ENCODE assay signal across 1 cellular context in the genomic region with DNA sequence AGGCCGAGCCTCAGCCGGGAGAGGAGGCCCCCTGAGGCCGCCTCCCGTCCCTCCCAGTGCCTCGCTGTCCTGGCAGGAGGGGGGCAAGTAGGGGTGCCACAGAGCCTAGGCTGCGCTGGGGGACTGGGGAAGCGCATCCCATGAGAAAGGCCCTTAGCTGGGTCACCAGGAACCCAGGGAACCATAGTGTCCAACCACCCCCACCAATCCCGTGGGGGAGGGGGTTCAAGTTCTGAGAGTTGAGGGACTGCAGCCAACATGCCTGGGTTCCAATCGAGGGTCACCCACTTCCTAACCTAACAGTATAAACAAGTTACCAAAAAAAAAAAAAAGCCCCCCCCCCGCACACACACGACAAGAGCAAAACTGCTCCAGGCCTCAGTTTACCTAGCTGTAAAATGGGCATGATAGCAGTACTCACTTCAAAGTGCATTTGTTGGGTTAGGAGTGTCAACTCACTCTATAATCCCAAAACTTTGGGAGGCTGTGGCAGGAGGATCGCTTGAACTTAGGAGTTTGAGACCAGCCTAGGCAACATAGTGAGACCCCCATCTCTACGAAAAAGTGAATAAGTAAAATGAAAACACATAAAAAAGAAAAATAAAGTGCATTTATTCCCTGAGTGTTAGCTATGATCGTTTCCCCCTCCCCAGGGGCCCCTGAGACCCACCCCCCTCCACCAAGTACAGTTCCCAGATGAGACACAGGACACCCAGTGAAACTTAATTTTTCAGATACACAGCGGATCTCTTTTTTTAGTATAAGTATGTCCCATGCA.
TF ChIP-seq lines count a peak whose summit lies in the region.

No MANE protein-coding gene starts in this region.

TF ChIP-seq in K562, 482 proteins besides CTCF, POLR2A, EP300 and RAD21 (continues in another document):
- TF ChIP-seq ZFP36 (IDR thresholded peaks at IDR 0.05; ENCODE audit: low read depth, low read length, partially characterized antibody) (peak; percentile 9), ZNF175 (CRISPR knock-in tag; IDR thresholded peaks at IDR 0.05; ENCODE audit: low read depth) (no peak), EGR1 (conservative IDR thresholded peaks at IDR 0.05) (no peak), RCOR1 (IDR thresholded peaks at IDR 0.05; ENCODE audit: borderline replicate concordance in 1 of 2, low read depth in 2 of 2, low read length in 2 of 2) (peak; percentile 54 to 95; a peak in 3 of 4 replicates), ZNF143 (CRISPR knock-in tag; IDR thresholded peaks at IDR 0.05) (no peak), FUS (optimal IDR thresholded peaks at IDR 0.05; ENCODE audit: low read depth, low read length) (no peak), ESRRA (IDR thresholded peaks at IDR 0.05; ENCODE audit: borderline replicate concordance, low read depth) (0 out of 2 replicates have a peak, but pooled peaks have one; percentile 32), SMARCE1 (IDR thresholded peaks at IDR 0.05) (peak; percentile 50), XRCC5 (IDR thresholded peaks at IDR 0.05; ENCODE audit: low read depth, low read length) (no peak), JUND (IDR thresholded peaks at IDR 0.05; ENCODE audit: borderline replicate concordance, low read depth, low read length) (no peak), JUND (tag; IDR thresholded peaks at IDR 0.05; ENCODE audit: borderline replicate concordance, low read depth, low read length) (no peak; the same call in 2 of the 3 replicates), ADNP (tag; IDR thresholded peaks at IDR 0.05) (peak; percentile 100), TAL1 (IDR thresholded peaks at IDR 0.05) (peak; percentile 12; the same call in 1 of the 2 replicates), SMARCA5 (IDR thresholded peaks at IDR 0.05) (peak; percentile 99), ZNF584 (CRISPR knock-in tag; IDR thresholded peaks at IDR 0.05; ENCODE audit: low read depth) (no peak), PHF8 (IDR thresholded peaks at IDR 0.05; ENCODE audit: borderline replicate concordance, low read length) (peak; percentile 22; the same call in 1 of the 2 replicates), ZNF644 (tag; IDR thresholded peaks at IDR 0.05; ENCODE audit: low read depth) (0 out of 2 replicates have a peak, but pooled peaks have one; percentile 39), HMG20A (CRISPR knock-in tag; conservative IDR thresholded peaks at IDR 0.05) (no peak), TBP (optimal IDR thresholded peaks at IDR 0.05; ENCODE audit: low read depth, low read length) (no peak), DPF2 (IDR thresholded peaks at IDR 0.05) (peak; percentile 61; the same call in 1 of the 2 replicates), TFAM (CRISPR knock-in tag; conservative IDR thresholded peaks at IDR 0.05) (no peak), SNIP1 (IDR thresholded peaks at IDR 0.05; ENCODE audit: low read depth) (no peak), HOXB6 (CRISPR knock-in tag; IDR thresholded peaks at IDR 0.05; ENCODE audit: borderline replicate concordance) (no peak), SMAD4 (CRISPR knock-in tag; conservative IDR thresholded peaks at IDR 0.05) (0 out of 2 replicates have a peak, but pooled peaks have one; percentile 32), BRD9 (IDR thresholded peaks at IDR 0.05; ENCODE audit: low read depth, partially characterized antibody) (peak; percentile 30), ZKSCAN8 (CRISPR knock-in tag; IDR thresholded peaks at IDR 0.05) (no peak)
- TF ChIP-seq, protein P1, sequence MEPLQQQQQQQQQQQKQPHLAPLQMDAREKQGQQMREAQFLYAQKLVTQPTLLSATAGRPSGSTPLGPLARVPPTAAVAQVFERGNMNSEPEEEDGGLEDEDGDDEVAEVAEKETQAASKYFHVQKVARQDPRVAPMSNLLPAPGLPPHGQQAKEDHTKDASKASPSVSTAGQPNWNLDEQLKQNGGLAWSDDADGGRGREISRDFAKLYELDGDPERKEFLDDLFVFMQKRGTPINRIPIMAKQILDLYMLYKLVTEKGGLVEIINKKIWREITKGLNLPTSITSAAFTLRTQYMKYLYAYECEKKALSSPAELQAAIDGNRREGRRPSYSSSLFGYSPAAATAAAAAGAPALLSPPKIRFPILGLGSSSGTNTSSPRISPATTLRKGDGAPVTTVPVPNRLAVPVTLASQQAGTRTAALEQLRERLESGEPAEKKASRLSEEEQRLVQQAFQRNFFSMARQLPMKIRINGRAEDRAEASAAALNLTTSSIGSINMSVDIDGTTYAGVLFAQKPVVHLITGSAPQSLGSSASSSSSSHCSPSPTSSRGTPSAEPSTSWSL (CRISPR knock-in tag; IDR thresholded peaks at IDR 0.05; ENCODE audit: borderline replicate concordance) = no peak
- TF ChIP-seq, protein P2, sequence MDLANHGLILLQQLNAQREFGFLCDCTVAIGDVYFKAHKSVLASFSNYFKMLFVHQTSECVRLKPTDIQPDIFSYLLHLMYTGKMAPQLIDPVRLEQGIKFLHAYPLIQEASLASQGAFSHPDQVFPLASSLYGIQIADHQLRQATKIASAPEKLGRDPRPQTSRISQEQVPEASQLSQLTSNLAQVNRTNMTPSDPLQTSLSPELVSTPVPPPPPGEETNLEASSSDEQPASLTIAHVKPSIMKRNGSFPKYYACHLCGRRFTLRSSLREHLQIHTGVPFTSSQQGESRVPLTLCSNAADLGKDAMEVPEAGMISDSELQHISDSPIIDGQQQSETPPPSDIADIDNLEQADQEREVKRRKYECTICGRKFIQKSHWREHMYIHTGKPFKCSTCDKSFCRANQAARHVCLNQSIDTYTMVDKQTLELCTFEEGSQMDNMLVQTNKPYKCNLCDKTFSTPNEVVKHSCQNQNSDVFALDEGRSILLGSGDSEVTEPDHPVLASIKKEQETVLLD (IDR thresholded peaks at IDR 0.05) = 0 out of 2 replicates have a peak, but pooled peaks have one; percentile 11
- TF ChIP-seq, protein P3, sequence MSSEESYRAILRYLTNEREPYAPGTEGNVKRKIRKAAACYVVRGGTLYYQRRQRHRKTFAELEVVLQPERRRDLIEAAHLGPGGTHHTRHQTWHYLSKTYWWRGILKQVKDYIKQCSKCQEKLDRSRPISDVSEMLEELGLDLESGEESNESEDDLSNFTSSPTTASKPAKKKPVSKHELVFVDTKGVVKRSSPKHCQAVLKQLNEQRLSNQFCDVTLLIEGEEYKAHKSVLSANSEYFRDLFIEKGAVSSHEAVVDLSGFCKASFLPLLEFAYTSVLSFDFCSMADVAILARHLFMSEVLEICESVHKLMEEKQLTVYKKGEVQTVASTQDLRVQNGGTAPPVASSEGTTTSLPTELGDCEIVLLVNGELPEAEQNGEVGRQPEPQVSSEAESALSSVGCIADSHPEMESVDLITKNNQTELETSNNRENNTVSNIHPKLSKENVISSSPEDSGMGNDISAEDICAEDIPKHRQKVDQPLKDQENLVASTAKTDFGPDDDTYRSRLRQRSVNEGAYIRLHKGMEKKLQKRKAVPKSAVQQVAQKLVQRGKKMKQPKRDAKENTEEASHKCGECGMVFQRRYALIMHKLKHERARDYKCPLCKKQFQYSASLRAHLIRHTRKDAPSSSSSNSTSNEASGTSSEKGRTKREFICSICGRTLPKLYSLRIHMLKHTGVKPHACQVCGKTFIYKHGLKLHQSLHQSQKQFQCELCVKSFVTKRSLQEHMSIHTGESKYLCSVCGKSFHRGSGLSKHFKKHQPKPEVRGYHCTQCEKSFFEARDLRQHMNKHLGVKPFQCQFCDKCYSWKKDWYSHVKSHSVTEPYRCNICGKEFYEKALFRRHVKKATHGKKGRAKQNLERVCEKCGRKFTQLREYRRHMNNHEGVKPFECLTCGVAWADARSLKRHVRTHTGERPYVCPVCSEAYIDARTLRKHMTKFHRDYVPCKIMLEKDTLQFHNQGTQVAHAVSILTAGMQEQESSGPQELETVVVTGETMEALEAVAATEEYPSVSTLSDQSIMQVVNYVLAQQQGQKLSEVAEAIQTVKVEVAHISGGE (CRISPR knock-in tag; IDR thresholded peaks at IDR 0.05) = peak in 1 of 3 experiments; percentile 58; a peak in 1 of 6 replicates
- TF ChIP-seq, protein P4, sequence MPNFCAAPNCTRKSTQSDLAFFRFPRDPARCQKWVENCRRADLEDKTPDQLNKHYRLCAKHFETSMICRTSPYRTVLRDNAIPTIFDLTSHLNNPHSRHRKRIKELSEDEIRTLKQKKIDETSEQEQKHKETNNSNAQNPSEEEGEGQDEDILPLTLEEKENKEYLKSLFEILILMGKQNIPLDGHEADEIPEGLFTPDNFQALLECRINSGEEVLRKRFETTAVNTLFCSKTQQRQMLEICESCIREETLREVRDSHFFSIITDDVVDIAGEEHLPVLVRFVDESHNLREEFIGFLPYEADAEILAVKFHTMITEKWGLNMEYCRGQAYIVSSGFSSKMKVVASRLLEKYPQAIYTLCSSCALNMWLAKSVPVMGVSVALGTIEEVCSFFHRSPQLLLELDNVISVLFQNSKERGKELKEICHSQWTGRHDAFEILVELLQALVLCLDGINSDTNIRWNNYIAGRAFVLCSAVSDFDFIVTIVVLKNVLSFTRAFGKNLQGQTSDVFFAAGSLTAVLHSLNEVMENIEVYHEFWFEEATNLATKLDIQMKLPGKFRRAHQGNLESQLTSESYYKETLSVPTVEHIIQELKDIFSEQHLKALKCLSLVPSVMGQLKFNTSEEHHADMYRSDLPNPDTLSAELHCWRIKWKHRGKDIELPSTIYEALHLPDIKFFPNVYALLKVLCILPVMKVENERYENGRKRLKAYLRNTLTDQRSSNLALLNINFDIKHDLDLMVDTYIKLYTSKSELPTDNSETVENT (CRISPR knock-in tag; IDR thresholded peaks at IDR 0.05) = 0 out of 2 replicates have a peak, but pooled peaks have one; percentile 1
- TF ChIP-seq, protein P5, sequence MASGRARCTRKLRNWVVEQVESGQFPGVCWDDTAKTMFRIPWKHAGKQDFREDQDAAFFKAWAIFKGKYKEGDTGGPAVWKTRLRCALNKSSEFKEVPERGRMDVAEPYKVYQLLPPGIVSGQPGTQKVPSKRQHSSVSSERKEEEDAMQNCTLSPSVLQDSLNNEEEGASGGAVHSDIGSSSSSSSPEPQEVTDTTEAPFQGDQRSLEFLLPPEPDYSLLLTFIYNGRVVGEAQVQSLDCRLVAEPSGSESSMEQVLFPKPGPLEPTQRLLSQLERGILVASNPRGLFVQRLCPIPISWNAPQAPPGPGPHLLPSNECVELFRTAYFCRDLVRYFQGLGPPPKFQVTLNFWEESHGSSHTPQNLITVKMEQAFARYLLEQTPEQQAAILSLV (tag; IDR thresholded peaks at IDR 0.05) = no peak
- TF ChIP-seq, protein P6, sequence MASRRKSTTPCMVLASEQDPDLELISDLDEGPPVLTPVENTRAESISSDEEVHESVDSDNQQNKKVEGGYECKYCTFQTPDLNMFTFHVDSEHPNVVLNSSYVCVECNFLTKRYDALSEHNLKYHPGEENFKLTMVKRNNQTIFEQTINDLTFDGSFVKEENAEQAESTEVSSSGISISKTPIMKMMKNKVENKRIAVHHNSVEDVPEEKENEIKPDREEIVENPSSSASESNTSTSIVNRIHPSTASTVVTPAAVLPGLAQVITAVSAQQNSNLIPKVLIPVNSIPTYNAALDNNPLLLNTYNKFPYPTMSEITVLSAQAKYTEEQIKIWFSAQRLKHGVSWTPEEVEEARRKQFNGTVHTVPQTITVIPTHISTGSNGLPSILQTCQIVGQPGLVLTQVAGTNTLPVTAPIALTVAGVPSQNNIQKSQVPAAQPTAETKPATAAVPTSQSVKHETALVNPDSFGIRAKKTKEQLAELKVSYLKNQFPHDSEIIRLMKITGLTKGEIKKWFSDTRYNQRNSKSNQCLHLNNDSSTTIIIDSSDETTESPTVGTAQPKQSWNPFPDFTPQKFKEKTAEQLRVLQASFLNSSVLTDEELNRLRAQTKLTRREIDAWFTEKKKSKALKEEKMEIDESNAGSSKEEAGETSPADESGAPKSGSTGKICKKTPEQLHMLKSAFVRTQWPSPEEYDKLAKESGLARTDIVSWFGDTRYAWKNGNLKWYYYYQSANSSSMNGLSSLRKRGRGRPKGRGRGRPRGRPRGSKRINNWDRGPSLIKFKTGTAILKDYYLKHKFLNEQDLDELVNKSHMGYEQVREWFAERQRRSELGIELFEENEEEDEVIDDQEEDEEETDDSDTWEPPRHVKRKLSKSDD (conservative IDR thresholded peaks at IDR 0.05; ENCODE audit: low read length) = no peak
- TF ChIP-seq, protein P7, sequence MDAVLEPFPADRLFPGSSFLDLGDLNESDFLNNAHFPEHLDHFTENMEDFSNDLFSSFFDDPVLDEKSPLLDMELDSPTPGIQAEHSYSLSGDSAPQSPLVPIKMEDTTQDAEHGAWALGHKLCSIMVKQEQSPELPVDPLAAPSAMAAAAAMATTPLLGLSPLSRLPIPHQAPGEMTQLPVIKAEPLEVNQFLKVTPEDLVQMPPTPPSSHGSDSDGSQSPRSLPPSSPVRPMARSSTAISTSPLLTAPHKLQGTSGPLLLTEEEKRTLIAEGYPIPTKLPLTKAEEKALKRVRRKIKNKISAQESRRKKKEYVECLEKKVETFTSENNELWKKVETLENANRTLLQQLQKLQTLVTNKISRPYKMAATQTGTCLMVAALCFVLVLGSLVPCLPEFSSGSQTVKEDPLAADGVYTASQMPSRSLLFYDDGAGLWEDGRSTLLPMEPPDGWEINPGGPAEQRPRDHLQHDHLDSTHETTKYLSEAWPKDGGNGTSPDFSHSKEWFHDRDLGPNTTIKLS (IDR thresholded peaks at IDR 0.05; ENCODE audit: borderline replicate concordance, low read depth) = peak; percentile 55; the same call in 1 of the 2 replicates
- TF ChIP-seq, protein P8, sequence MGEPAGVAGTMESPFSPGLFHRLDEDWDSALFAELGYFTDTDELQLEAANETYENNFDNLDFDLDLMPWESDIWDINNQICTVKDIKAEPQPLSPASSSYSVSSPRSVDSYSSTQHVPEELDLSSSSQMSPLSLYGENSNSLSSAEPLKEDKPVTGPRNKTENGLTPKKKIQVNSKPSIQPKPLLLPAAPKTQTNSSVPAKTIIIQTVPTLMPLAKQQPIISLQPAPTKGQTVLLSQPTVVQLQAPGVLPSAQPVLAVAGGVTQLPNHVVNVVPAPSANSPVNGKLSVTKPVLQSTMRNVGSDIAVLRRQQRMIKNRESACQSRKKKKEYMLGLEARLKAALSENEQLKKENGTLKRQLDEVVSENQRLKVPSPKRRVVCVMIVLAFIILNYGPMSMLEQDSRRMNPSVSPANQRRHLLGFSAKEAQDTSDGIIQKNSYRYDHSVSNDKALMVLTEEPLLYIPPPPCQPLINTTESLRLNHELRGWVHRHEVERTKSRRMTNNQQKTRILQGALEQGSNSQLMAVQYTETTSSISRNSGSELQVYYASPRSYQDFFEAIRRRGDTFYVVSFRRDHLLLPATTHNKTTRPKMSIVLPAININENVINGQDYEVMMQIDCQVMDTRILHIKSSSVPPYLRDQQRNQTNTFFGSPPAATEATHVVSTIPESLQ (CRISPR knock-in tag; IDR thresholded peaks at IDR 0.05) = no peak
- TF ChIP-seq, protein P9, sequence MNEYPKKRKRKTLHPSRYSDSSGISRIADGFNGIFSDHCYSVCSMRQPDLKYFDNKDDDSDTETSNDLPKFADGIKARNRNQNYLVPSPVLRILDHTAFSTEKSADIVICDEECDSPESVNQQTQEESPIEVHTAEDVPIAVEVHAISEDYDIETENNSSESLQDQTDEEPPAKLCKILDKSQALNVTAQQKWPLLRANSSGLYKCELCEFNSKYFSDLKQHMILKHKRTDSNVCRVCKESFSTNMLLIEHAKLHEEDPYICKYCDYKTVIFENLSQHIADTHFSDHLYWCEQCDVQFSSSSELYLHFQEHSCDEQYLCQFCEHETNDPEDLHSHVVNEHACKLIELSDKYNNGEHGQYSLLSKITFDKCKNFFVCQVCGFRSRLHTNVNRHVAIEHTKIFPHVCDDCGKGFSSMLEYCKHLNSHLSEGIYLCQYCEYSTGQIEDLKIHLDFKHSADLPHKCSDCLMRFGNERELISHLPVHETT (CRISPR knock-in tag; conservative IDR thresholded peaks at IDR 0.05 in 1 of 2, IDR thresholded peaks at IDR 0.05 in 1 of 2) = no peak
- TF ChIP-seq, protein P10, sequence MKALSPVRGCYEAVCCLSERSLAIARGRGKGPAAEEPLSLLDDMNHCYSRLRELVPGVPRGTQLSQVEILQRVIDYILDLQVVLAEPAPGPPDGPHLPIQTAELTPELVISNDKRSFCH (CRISPR knock-in tag; IDR thresholded peaks at IDR 0.05) = no peak
- TF ChIP-seq, protein P10 (tag; IDR thresholded peaks at IDR 0.05) = peak; percentile 54; the same call in 1 of the 2 replicates
